ENCODE assay signal across 11 cellular contexts in genomic region chr6:24743944-24744335, GRCh38. TPM values are rescaled to one million over a fixed set of nuclear protein-coding genes. Genes with fewer than 3 reads are reported as not detected.
A peak's percentile ranks its signal among the peaks of the same experiment; 100 is the strongest.
DNase-seq lines count a peak whose midpoint lies in the region; ATAC-seq and TF ChIP-seq lines count a peak whose summit lies in the region.
"Had no signal": no experiment of that assay in that cellular context is flagged by ENCODE, and none has a peak within 500 bp of the region (broad histone marks: within the 10 kb centered on the region; RNA-seq: fewer than 3 reads in every experiment).

No MANE protein-coding gene starts in this region.

- DNase-seq in stimulated activated naive CD8-positive, alpha-beta T cell treated with anti-CD3 and anti-CD28 coated beads, Interleukin-15, Interleukin-2, amounts not matched to agents 100 U/mL and 50 U/mL, for 24 hours = no peak
- DNase-seq in Kasumi-1 (lab: John Stamatoyannopoulos, UW) = peak; percentile 49 to 64
- DNase-seq in upper lobe of right lung = no peak
- no peak for DNase-seq in GM03348 (ENCODE audit: low spot score)
- no peak for DNase-seq in T-cell
- DNase-seq in prostate gland (ENCODE audit: low spot score) = no peak
- DNase-seq: activated naive CD8-positive, alpha-beta T cell treated with anti-CD3 and anti-CD28 coated beads, Interleukin-2, amount 10 ng/mL, durations not matched to agents 7 days and 5 days; Caco-2; NCI-H82 had no signal

- H3K27me3 Mint-ChIP-seq in stimulated activated naive CD8-positive, alpha-beta T cell treated with anti-CD3 and anti-CD28 coated beads, Interleukin-15, Interleukin-2, amounts not matched to agents 100 ng/mL and 50 ng/mL, for 24 hours = peaks cover 3% of the 10 kb centered on the region
- peaks cover 0 to 2% of the 10 kb centered on the region in 2 donors for H3K27me3 Mint-ChIP-seq in T-cell
- H3K27me3 Mint-ChIP-seq: activated naive CD8-positive, alpha-beta T cell treated with anti-CD3 and anti-CD28 coated beads, Interleukin-2, amount 10 ng/mL, durations not matched to agents 7 days and 5 days had no signal

- H3K27me3 ChIP-seq in upper lobe of right lung (no peaks in the 10 kb centered on the region), prostate gland (replicated peaks; ENCODE audit: insufficient read depth) (no peaks in the 10 kb centered on the region)

- no peak overlapping the region for H3K4me3 ChIP-seq in upper lobe of right lung
- no peak overlapping the region for H3K4me3 ChIP-seq in prostate gland

- H3K4me1 ChIP-seq in upper lobe of right lung = no peaks in the 10 kb centered on the region
- no peaks in the 10 kb centered on the region for H3K4me1 ChIP-seq in prostate gland (replicated peaks)
- H3K4me1 ChIP-seq: Caco-2 had no signal

- 96% methylated on average over 3 of the region's 3 CpGs for WGBS in prostate gland

- TF ChIP-seq POLR2A in prostate gland (IDR thresholded peaks at IDR 0.05) = no peak

- H3K27ac Mint-ChIP-seq in stimulated activated naive CD8-positive, alpha-beta T cell treated with anti-CD3 and anti-CD28 coated beads, Interleukin-15, Interleukin-2, amounts not matched to agents 100 ng/mL and 50 ng/mL, for 24 hours = peak overlapping the region; percentile 91
- no peak overlapping the region for H3K27ac Mint-ChIP-seq in T-cell
- H3K27ac Mint-ChIP-seq: activated naive CD8-positive, alpha-beta T cell treated with anti-CD3 and anti-CD28 coated beads, Interleukin-2, amount 10 ng/mL, durations not matched to agents 7 days and 5 days had no signal

- no peaks in the 10 kb centered on the region for H3K9me3 ChIP-seq in upper lobe of right lung
- H3K9me3 ChIP-seq in prostate gland = no peaks in the 10 kb centered on the region
- H3K9me3 ChIP-seq: Caco-2 had no signal

- H3K36me3 ChIP-seq in upper lobe of right lung (no peaks in the 10 kb centered on the region), prostate gland (no peaks in the 10 kb centered on the region)

- H3K27ac ChIP-seq in cingulate gyrus (ENCODE audit: low read depth, low read length) (peak overlapping the region; percentile 77), upper lobe of right lung (peak overlapping the region; percentile 75), prostate gland (no peak overlapping the region)

- H3K4me1 Mint-ChIP-seq in stimulated activated naive CD8-positive, alpha-beta T cell treated with anti-CD3 and anti-CD28 coated beads, Interleukin-15, Interleukin-2, amounts not matched to agents 100 ng/mL and 50 ng/mL, for 24 hours (ENCODE audit: low read depth) = peaks cover 30% of the 10 kb centered on the region
- peaks cover 0 to 10% (median 7%) of the 10 kb centered on the region in 3 donors for H3K4me1 Mint-ChIP-seq in T-cell

- TF ChIP-seq CTCF in upper lobe of right lung (IDR thresholded peaks at IDR 0.05) (no peak), prostate gland (IDR thresholded peaks at IDR 0.05) (no peak)

- POLR2A ChIA-PET in T-cell (lab: Charles Lee) = no interaction called here

- intact Hi-C loops in upper lobe of right lung (cut with DNase I) (no loop called here), prostate gland (cut with DNase I) (no loop called here)

- peak overlapping the region; percentile 53 for H3K4me3 Mint-ChIP-seq in stimulated activated naive CD8-positive, alpha-beta T cell treated with anti-CD3 and anti-CD28 coated beads, Interleukin-15, Interleukin-2, amounts not matched to agents 100 ng/mL and 50 ng/mL, for 24 hours
- H3K4me3 Mint-ChIP-seq in T-cell = no peak overlapping the region
- H3K4me3 Mint-ChIP-seq: activated naive CD8-positive, alpha-beta T cell treated with anti-CD3 and anti-CD28 coated beads, Interleukin-2, amount 10 ng/mL, durations not matched to agents 7 days and 5 days had no signal

- H3K36me3 Mint-ChIP-seq in stimulated activated naive CD8-positive, alpha-beta T cell treated with anti-CD3 and anti-CD28 coated beads, Interleukin-15, Interleukin-2, amounts not matched to agents 100 ng/mL and 50 ng/mL, for 24 hours (ENCODE audit: low read depth) = no peaks in the 10 kb centered on the region
- no peaks in the 10 kb centered on the region for H3K36me3 Mint-ChIP-seq in T-cell
- H3K36me3 Mint-ChIP-seq: activated naive CD8-positive, alpha-beta T cell treated with anti-CD3 and anti-CD28 coated beads, Interleukin-2, amount 10 ng/mL, durations not matched to agents 7 days and 5 days had no signal

- ATAC-seq in stimulated activated naive CD8-positive, alpha-beta T cell treated with anti-CD3 and anti-CD28 coated beads, Interleukin-15, Interleukin-2, amounts not matched to agents 100 U/mL and 50 U/mL, for 24 hours = no peak
- ATAC-seq in upper lobe of right lung = no peak
- ATAC-seq in T-cell (replicated peaks in 1 of 4) = no peak

- CTCF ChIA-PET in T-cell (lab: Charles Lee) = interaction anchor here in 1 of 2 donors (0.6 kb wide), 1 partner anchor 8 kb away, joined by 3 read pairs; no protein-coding TSS in a partner anchor

- H3K9me3 Mint-ChIP-seq in stimulated activated naive CD8-positive, alpha-beta T cell treated with anti-CD3 and anti-CD28 coated beads, Interleukin-15, Interleukin-2, amounts not matched to agents 100 ng/mL and 50 ng/mL, for 24 hours = no peaks in the 10 kb centered on the region
- no peaks in the 10 kb centered on the region for H3K9me3 Mint-ChIP-seq in T-cell

RNA-seq across cellular contexts. Expression of gene C6orf62, which starts 25.0 kb away (rescaled TPM):
- total RNA-seq in upper lobe of right lung (120 TPM), T-cell (100 to 1,000 TPM; 114 to 146 (median 135) TPM), prostate gland (100 to 1,000 TPM in 1 of 2 donors, 10 to 100 TPM in 1; 95.1 to 115 TPM)

RNA-seq across cellular contexts. Expression of gene GMNN, which starts 30.8 kb away (rescaled TPM):
- 10.0 TPM for total RNA-seq in upper lobe of right lung
- total RNA-seq in T-cell = 10 to 100 TPM in 2 of 5 donors, 1 to 10 TPM in 3; 5.7 to 12.3 (median 6.1) TPM
- 100 to 1,000 TPM in 1 of 2 donors, 1 to 10 TPM in 1; 9.0 to 129 TPM for total RNA-seq in prostate gland

RNA-seq across cellular contexts. Expression of gene ARMH2, which starts 54.8 kb away (rescaled TPM):
- total RNA-seq in upper lobe of right lung = not detected
- 1 to 10 TPM; 2.2 to 4.6 (median 3.7) TPM for total RNA-seq in T-cell
- total RNA-seq in prostate gland = not detected
- total RNA-seq: Caco-2 had no signal

Comparison
In these comparisons a context has a peak if more than half of its experiments do, and no peak if none do; other contexts are left out.
1. DNase-seq: peak in Kasumi-1 (2 of 2); none in stimulated activated naive CD8-positive, alpha-beta T cell treated with anti-CD3 and anti-CD28 coated beads, Interleukin-15, Interleukin-2, amounts not matched to agents 100 U/mL and 50 U/mL, for 24 hours (single experiment), upper lobe of right lung (single experiment), GM03348 (single experiment), T-cell (0 of 34) and prostate gland (single experiment).
2. H3K27ac ChIP-seq: peak in cingulate gyrus (single experiment) and upper lobe of right lung (single experiment); none in prostate gland (0 of 2).